ENCODE assay signal across 10 cellular contexts in genomic region chr11:123381817-123382554, GRCh38. TPM values are rescaled to one million over a fixed set of nuclear protein-coding genes. Genes with fewer than 3 reads are reported as not detected.
DNase-seq lines count a peak whose midpoint lies in the region; ATAC-seq lines count a peak whose summit lies in the region.
"Had no signal": no experiment of that assay in that cellular context is flagged by ENCODE, and none has a peak within 500 bp of the region (broad histone marks: within the 10 kb centered on the region; RNA-seq: fewer than 3 reads in every experiment).

No MANE protein-coding gene starts in this region.

- peak; percentile 79 for DNase-seq in activated CD4-positive, alpha-beta T cell treated with anti-CD3 and anti-CD28 coated beads for 48 hours
- no peak for DNase-seq in activated CD4-positive, alpha-beta T cell treated with anti-CD3 and anti-CD28 coated beads, Interleukin-2, amount 50 U/mL, for 4 hours
- DNase-seq in activated T-cell treated with anti-CD3 and anti-CD28 coated beads, Interleukin-2, amount 50 U/mL, for 4 hours, result no peak
- peak; percentile 14 for DNase-seq in stimulated activated naive B cell treated with anti-CD40 and anti-IgM and Interleukin-4, amounts not matched to agents 10 μg/mL and 1 μg/mL and 100 μg/mL, for 72 hours
- no peak for DNase-seq in NCI-H446 treated with DMSO at 0.1 percent for 48 hours (lab: John Stamatoyannopoulos, UW)
- no peak for DNase-seq in NCI-H2171 (lab: John Stamatoyannopoulos, UW)
- no peak for DNase-seq in NCI-H2081 (lab: John Stamatoyannopoulos, UW)
- DNase-seq: naive thymus-derived CD8-positive, alpha-beta T cell had no signal

- no peaks in the 10 kb centered on the region for H3K36me3 Mint-ChIP-seq in activated T-cell treated with anti-CD3 and anti-CD28 coated beads, Interleukin-2, amount 50 U/mL, for 4 hours (ENCODE audit: insufficient read depth)
- no peaks in the 10 kb centered on the region for H3K36me3 Mint-ChIP-seq in stimulated activated naive B cell treated with anti-CD40 and anti-IgM and Interleukin-4, amounts not matched to agents 10 μg/mL and 1 μg/mL and 100 μg/mL, for 72 hours
- H3K36me3 Mint-ChIP-seq: naive thymus-derived CD8-positive, alpha-beta T cell had no signal

- peak overlapping the region; percentile 90 for H3K27ac Mint-ChIP-seq in stimulated activated naive B cell treated with anti-CD40 and anti-IgM and Interleukin-4, amounts not matched to agents 10 μg/mL and 1 μg/mL and 100 μg/mL, for 72 hours

- no peaks in the 10 kb centered on the region for H3K9me3 Mint-ChIP-seq in activated T-cell treated with anti-CD3 and anti-CD28 coated beads, Interleukin-2, amount 50 U/mL, for 4 hours
- H3K9me3 Mint-ChIP-seq in stimulated activated naive B cell treated with anti-CD40 and anti-IgM and Interleukin-4, amounts not matched to agents 10 μg/mL and 1 μg/mL and 100 μg/mL, for 72 hours, result no peaks in the 10 kb centered on the region
- H3K9me3 Mint-ChIP-seq: naive thymus-derived CD8-positive, alpha-beta T cell had no signal

- H3K4me3 Mint-ChIP-seq in activated T-cell treated with anti-CD3 and anti-CD28 coated beads, Interleukin-2, amount 50 U/mL, for 4 hours, result no peak overlapping the region
- H3K4me3 Mint-ChIP-seq in stimulated activated naive B cell treated with anti-CD40 and anti-IgM and Interleukin-4, amounts not matched to agents 10 μg/mL and 1 μg/mL and 100 μg/mL, for 72 hours, result peak overlapping the region in 1 of 2 donors; percentile 58
- H3K4me3 Mint-ChIP-seq: naive thymus-derived CD8-positive, alpha-beta T cell had no signal

- H3K4me1 Mint-ChIP-seq in activated T-cell treated with anti-CD3 and anti-CD28 coated beads, Interleukin-2, amount 50 U/mL, for 4 hours (ENCODE audit: low read depth), result peaks cover 14% of the 10 kb centered on the region
- peaks cover 7% of the 10 kb centered on the region in 2 donors for H3K4me1 Mint-ChIP-seq in stimulated activated naive B cell treated with anti-CD40 and anti-IgM and Interleukin-4, amounts not matched to agents 10 μg/mL and 1 μg/mL and 100 μg/mL, for 72 hours

- no peaks in the 10 kb centered on the region for H3K27me3 Mint-ChIP-seq in activated T-cell treated with anti-CD3 and anti-CD28 coated beads, Interleukin-2, amount 50 U/mL, for 4 hours (ENCODE audit: low read depth)
- peaks cover 0 to 4% of the 10 kb centered on the region in 2 donors for H3K27me3 Mint-ChIP-seq in stimulated activated naive B cell treated with anti-CD40 and anti-IgM and Interleukin-4, amounts not matched to agents 10 μg/mL and 1 μg/mL and 100 μg/mL, for 72 hours

- ATAC-seq in HG03045 (IDR thresholded peaks at IDR 0.05; ENCODE audit: unreplicated experiment), result peak; percentile 85
- ATAC-seq in activated T-cell treated with anti-CD3 and anti-CD28 coated beads, Interleukin-2, amount 50 U/mL, for 4 hours, result peak; percentile 78 to 86
- peak; percentile 82 to 87 for ATAC-seq in stimulated activated naive B cell treated with anti-CD40 and anti-IgM and Interleukin-4, amounts not matched to agents 10 μg/mL and 1 μg/mL and 100 μg/mL, for 72 hours (replicated peaks)
- ATAC-seq: A549; naive thymus-derived CD8-positive, alpha-beta T cell had no signal

RNA-seq across cellular contexts. Expression of gene GRAMD1B, which starts 48.1 kb away (rescaled TPM):
- 10 to 100 TPM; 20.2 to 24.4 (median 23.7) TPM for total RNA-seq in activated T-cell treated with anti-CD3 and anti-CD28 coated beads, Interleukin-2, amount 50 U/mL, for 4 hours

Comparison
In these comparisons a context has a peak if more than half of its experiments do, and no peak if none do; other contexts are left out.
1. DNase-seq: peak in activated CD4-positive, alpha-beta T cell treated with anti-CD3 and anti-CD28 coated beads for 48 hours (single experiment) and stimulated activated naive B cell treated with anti-CD40 and anti-IgM and Interleukin-4, amounts not matched to agents 10 μg/mL and 1 μg/mL and 100 μg/mL, for 72 hours (single experiment); none in activated CD4-positive, alpha-beta T cell treated with anti-CD3 and anti-CD28 coated beads, Interleukin-2, amount 50 U/mL, for 4 hours (0 of 2), activated T-cell treated with anti-CD3 and anti-CD28 coated beads, Interleukin-2, amount 50 U/mL, for 4 hours (single experiment), NCI-H446 treated with DMSO at 0.1 percent for 48 hours (single experiment), NCI-H2171 (single experiment) and NCI-H2081 (0 of 2).
2. Peak in every context shown above with its lines, with median percentiles within 50 percentile points of each other: ATAC-seq.